In genomic region chr11:44564198-44564597, GRCh38 we compare ENCODE assay signal across 8 cellular contexts. TPM values are rescaled to one million over a fixed set of nuclear protein-coding genes. Genes with fewer than 3 reads are reported as not detected.
DNase-seq lines count a peak whose midpoint lies in the region; ATAC-seq and TF ChIP-seq lines count a peak whose summit lies in the region.

No MANE protein-coding gene starts in this region.

- H3K9me3 ChIP-seq in AG04450 (ENCODE audit: control insufficient read depth, insufficient read depth, low read length) = no peaks in the 10 kb centered on the region

- CTCF ChIA-PET in AG04450 (lab: Charles Lee) = interaction anchor here (0.6 to 2.6 kb wide), 7 partner anchors 11 to 616 kb away, joined by 3 to 21 read pairs (median 3); no protein-coding TSS in a partner anchor

- ATAC-seq in GM19023 (IDR thresholded peaks at IDR 0.05; ENCODE audit: unreplicated experiment) = no peak
- ATAC-seq in HG03520 (IDR thresholded peaks at IDR 0.05; ENCODE audit: unreplicated experiment) = no peak

- peak overlapping the region; percentile 99 for H3K27ac ChIP-seq in AG04450 (ENCODE audit: low read depth, low read length)

- DNase-seq in AG04450 (ENCODE audit: low read depth, low spot score) (no peak), NCI-H1105 (lab: John Stamatoyannopoulos, UW) (peak; percentile 88), astrocyte of the hippocampus (ENCODE audit: low read depth, low spot score) (peak; percentile 33), mucosa of gallbladder (ENCODE audit: low spot score) (peak; percentile 63), foreskin fibroblast (no peak)
- no peak for DNase-seq in activated CD4-positive, alpha-beta T cell treated with anti-CD3 and anti-CD28 coated beads, Interleukin-2, amount 50 U/mL, for 4 hours

- POLR2A ChIA-PET in AG04450 (lab: Yijun Ruan, JAX) = interaction anchor here (1.3 to 2.3 kb wide), 4 partner anchors 11 to 48 kb away, joined by 6 to 10 read pairs (median 8); no protein-coding TSS in a partner anchor

- no peaks in the 10 kb centered on the region for H3K27me3 ChIP-seq in AG04450 (ENCODE audit: control insufficient read depth, insufficient read depth, low read length)

- TF ChIP-seq CTCF in AG04450 (IDR thresholded peaks at IDR 0.05; ENCODE audit: low read depth, low read length) = no peak
- TF ChIP-seq CTCF in foreskin fibroblast (IDR thresholded peaks at IDR 0.05; ENCODE audit: low read depth, low read length) = no peak

- H3K4me3 ChIP-seq in AG04450 (ENCODE audit: low read depth, low read length) (no peak overlapping the region), foreskin fibroblast (ENCODE audit: low read depth in 1 of 2, low read length in 2 of 2) (peak overlapping the region in 1 of 2 donors; percentile 50)

RNA-seq across cellular contexts. Expression of gene CD82, which starts 1.3 kb away (rescaled TPM):
- polyA plus RNA-seq in AG04450 (2011; rRNA removed) = 49.3 and 62.0 TPM in 2 replicates
- 41.5 and 59.4 TPM in 2 replicates for polyA minus RNA-seq in AG04450 (2011; rRNA and poly(A)+ RNA removed)
- total RNA-seq in mucosa of gallbladder = 152 TPM

Comparison
In these comparisons a context has a peak if more than half of its experiments do, and no peak if none do; other contexts are left out.
1. DNase-seq: peak in NCI-H1105 (single experiment), astrocyte of the hippocampus (single experiment) and mucosa of gallbladder (single experiment); none in AG04450 (single experiment), foreskin fibroblast (0 of 2) and activated CD4-positive, alpha-beta T cell treated with anti-CD3 and anti-CD28 coated beads, Interleukin-2, amount 50 U/mL, for 4 hours (0 of 2).